In genomic region chr6:119978274-119978889, GRCh38 we compare ENCODE assay signal across 8 cellular contexts.
DNase-seq lines count a peak whose midpoint lies in the region; ATAC-seq and TF ChIP-seq lines count a peak whose summit lies in the region.

No MANE protein-coding gene starts in this region.

- no peaks in the 10 kb centered on the region for H3K9me3 Mint-ChIP-seq in H9

- H2BK12ac ChIP-seq in H9 (ENCODE audit: insufficient read length, low read depth, low read length) = no peak overlapping the region

- no peak overlapping the region for H3K18ac ChIP-seq in H9 (ENCODE audit: insufficient read length, low read depth, low read length)

- no peak overlapping the region for H2BK15ac ChIP-seq in H9 (ENCODE audit: low read depth, low read length)

- H4K91ac ChIP-seq in H9 (ENCODE audit: insufficient read length, low read depth, low read length) = no peak overlapping the region

- no CpG with 5 or more reads among the region's 2 CpGs for WGBS in H9 (ENCODE audit: extremely low coverage, insufficient read length, low lambda C conversion rate)

- no peaks in the 10 kb centered on the region for H4K20me1 ChIP-seq in H9 (ENCODE audit: control insufficient read depth, insufficient read depth, insufficient read length)

- H3K4me1 ChIP-seq in H9 (ENCODE audit: insufficient read depth, low read length) (no peaks in the 10 kb centered on the region), Panc1 (ENCODE audit: control insufficient read depth, insufficient read depth, low read length) (no peaks in the 10 kb centered on the region)

- H3K23ac ChIP-seq in H9 (ENCODE audit: insufficient read length, low read depth, low read length) = no peak overlapping the region

- H3K36me3 ChIP-seq in Panc1 (ENCODE audit: control insufficient read depth, insufficient read depth, low read length) = no peaks in the 10 kb centered on the region

- H3T11ph ChIP-seq in H9 (ENCODE audit: low read length) = no peak overlapping the region

- H3K27ac Mint-ChIP-seq in H9 = no peak overlapping the region

- H2BK20ac ChIP-seq in H9 (ENCODE audit: low read depth, low read length, poor library complexity, severe bottlenecking) = no peak overlapping the region

- no peak overlapping the region for H2AK5ac ChIP-seq in H9 (ENCODE audit: insufficient read length, low read length)

- H3K4me2 ChIP-seq in H9 (ENCODE audit: insufficient read depth, insufficient read length, low read length) = no peak overlapping the region

- no peak overlapping the region for H2AFZ ChIP-seq in H9 (ENCODE audit: low read length)

- H3K9me3 ChIP-seq in H9 (ENCODE audit: control insufficient read depth, low read depth, low read length) (no peaks in the 10 kb centered on the region), Panc1 (ENCODE audit: control insufficient read depth, insufficient read depth, low read depth, low read length) (no peaks in the 10 kb centered on the region)

- H3K9ac ChIP-seq in H9 (ENCODE audit: extremely low read depth, insufficient read length, low read length) = no peak overlapping the region

- TF ChIP-seq CTCF in H9 (conservative IDR thresholded peaks at IDR 0.05) (peak; percentile 75), Panc1 (IDR thresholded peaks at IDR 0.05) (peak; percentile 40; the same call in 1 of the 2 replicates)

- no peaks in the 10 kb centered on the region for H3K36me3 Mint-ChIP-seq in H9 (ENCODE audit: insufficient read depth in 1 of 3, low read depth in 3 of 3)

- H4K5ac ChIP-seq in H9 (ENCODE audit: insufficient read length, low read depth, low read length) = no peak overlapping the region

- H3K79me2 ChIP-seq in H9 (ENCODE audit: insufficient read depth, low read length) = no peaks in the 10 kb centered on the region

- H3K56ac ChIP-seq in H9 (ENCODE audit: insufficient read length, low read depth, low read length) = no peak overlapping the region

- no peaks in the 10 kb centered on the region for H3K79me1 ChIP-seq in H9 (ENCODE audit: insufficient read depth, low read depth, low read length, poor library complexity, severe bottlenecking)

- DNase-seq in GM04504 (ENCODE audit: low read depth) (peak; percentile 2), H9 (no peak), Panc1 (ENCODE audit: low read depth, low spot score) (no peak), germinal center (ENCODE audit: low spot score) (peak; percentile 1), NCI-H2196 treated with DMSO at 0.1 percent for 48 hours (lab: John Stamatoyannopoulos, UW; ENCODE audit: unreplicated experiment) (no peak), T-helper 9 cell (no peak), SHP77 (lab: John Stamatoyannopoulos, UW) (no peak), activated gamma-delta T cell (lab: John Stamatoyannopoulos, UW) (no peak)

- intact Hi-C loops in Panc1 (cut with micrococcal nuclease; ENCODE audit: unreplicated experiment) = no loop called here

- no peaks in the 10 kb centered on the region for H3K23me2 ChIP-seq in H9 (ENCODE audit: insufficient read length, low read depth, low read length, poor library complexity, severe bottlenecking)

- no peaks in the 10 kb centered on the region for H3K27me3 Mint-ChIP-seq in H9 (ENCODE audit: low read depth)

- in situ Hi-C loops in Panc1 (cut with HindIII; ENCODE audit: low pct_unique_long_range_greater_than_20kb, low sequenced_read_pairs) = no loop called here

- H3K27ac ChIP-seq in H9 (ENCODE audit: insufficient read length, low read depth, low read length) = no peak overlapping the region
- H3K27ac ChIP-seq in Panc1 (ENCODE audit: low read length) = no peak overlapping the region

- H3K4me3 Mint-ChIP-seq in H9 = no peak overlapping the region

- no peak overlapping the region for H3K4ac ChIP-seq in H9 (ENCODE audit: low read depth, low read length)

- no peak for ATAC-seq in Panc1

- no peak overlapping the region for H3K14ac ChIP-seq in H9 (ENCODE audit: insufficient read depth, low read length)

- H2BK120ac ChIP-seq in H9 (ENCODE audit: low read depth, low read length, poor library complexity, severe bottlenecking) = no peak overlapping the region

- no peak overlapping the region for H2BK5ac ChIP-seq in H9 (ENCODE audit: insufficient read length, low read length)

- CTCF ChIA-PET in Panc1 (lab: Charles Lee) = no interaction called here

- H4K8ac ChIP-seq in H9 (replicated peaks; ENCODE audit: insufficient read length, low read depth, low read length) = no peak overlapping the region

- H3K27me3 ChIP-seq in H9 (ENCODE audit: insufficient read depth, low read length) (no peaks in the 10 kb centered on the region), Panc1 (ENCODE audit: control insufficient read depth, insufficient read depth, low read length) (no peaks in the 10 kb centered on the region)

- H3K4me1 Mint-ChIP-seq in H9 = peaks cover 3 to 4% of the 10 kb centered on the region in 2 experiments; a peak in 3 of 4 replicates

- POLR2A ChIA-PET in Panc1 (lab: Charles Lee) = no interaction called here

- no TSS peak for BruUV-seq in Panc1 (replicated peaks; lab: Mats Ljungman, UMichigan)

- H3K4me3 ChIP-seq in Panc1 (ENCODE audit: low read depth in 2 of 2, low read length in 2 of 2) = no peak overlapping the region

Comparison
In these comparisons a context has a peak if more than half of its experiments do, and no peak if none do; other contexts are left out.
1. DNase-seq: peak in GM04504 (single experiment) and germinal center (single experiment); none in H9 (single experiment), Panc1 (single experiment), NCI-H2196 treated with DMSO at 0.1 percent for 48 hours (single experiment), T-helper 9 cell (single experiment), SHP77 (0 of 2) and activated gamma-delta T cell (single experiment).